ENCODE assay signal across 1 cellular context in the genomic region with DNA sequence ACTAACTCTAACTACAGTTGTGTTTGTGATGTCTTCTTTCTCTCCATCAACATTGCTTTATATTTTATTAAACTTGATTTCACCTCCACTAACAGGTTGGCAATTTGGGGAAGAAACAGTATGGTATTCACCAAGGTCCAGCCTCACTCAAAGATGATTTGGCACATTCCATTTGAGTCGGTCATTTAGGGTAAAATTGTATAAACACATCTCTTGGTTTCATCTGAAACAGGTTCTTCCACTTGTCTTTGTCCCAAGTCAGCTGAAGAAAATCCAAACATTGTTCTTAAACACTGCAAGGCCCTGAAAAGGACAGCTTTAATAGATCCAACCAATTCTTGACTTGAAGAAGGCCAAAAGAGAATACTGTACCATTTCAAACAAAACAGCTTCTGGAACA.
TF ChIP-seq lines count a peak whose summit lies in the region.

No MANE protein-coding gene starts in this region.

TF ChIP-seq in HCT116, 20 proteins besides CTCF, POLR2A, EP300 and RAD21 (continued from another document):
- TF ChIP-seq, protein P1, sequence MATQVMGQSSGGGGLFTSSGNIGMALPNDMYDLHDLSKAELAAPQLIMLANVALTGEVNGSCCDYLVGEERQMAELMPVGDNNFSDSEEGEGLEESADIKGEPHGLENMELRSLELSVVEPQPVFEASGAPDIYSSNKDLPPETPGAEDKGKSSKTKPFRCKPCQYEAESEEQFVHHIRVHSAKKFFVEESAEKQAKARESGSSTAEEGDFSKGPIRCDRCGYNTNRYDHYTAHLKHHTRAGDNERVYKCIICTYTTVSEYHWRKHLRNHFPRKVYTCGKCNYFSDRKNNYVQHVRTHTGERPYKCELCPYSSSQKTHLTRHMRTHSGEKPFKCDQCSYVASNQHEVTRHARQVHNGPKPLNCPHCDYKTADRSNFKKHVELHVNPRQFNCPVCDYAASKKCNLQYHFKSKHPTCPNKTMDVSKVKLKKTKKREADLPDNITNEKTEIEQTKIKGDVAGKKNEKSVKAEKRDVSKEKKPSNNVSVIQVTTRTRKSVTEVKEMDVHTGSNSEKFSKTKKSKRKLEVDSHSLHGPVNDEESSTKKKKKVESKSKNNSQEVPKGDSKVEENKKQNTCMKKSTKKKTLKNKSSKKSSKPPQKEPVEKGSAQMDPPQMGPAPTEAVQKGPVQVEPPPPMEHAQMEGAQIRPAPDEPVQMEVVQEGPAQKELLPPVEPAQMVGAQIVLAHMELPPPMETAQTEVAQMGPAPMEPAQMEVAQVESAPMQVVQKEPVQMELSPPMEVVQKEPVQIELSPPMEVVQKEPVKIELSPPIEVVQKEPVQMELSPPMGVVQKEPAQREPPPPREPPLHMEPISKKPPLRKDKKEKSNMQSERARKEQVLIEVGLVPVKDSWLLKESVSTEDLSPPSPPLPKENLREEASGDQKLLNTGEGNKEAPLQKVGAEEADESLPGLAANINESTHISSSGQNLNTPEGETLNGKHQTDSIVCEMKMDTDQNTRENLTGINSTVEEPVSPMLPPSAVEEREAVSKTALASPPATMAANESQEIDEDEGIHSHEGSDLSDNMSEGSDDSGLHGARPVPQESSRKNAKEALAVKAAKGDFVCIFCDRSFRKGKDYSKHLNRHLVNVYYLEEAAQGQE (IDR thresholded peaks at IDR 0.05; ENCODE audit: low read depth): no peak
